Comparison of ENCODE assay signal across 12 cellular contexts in genomic region chr3:97970131-97970530, GRCh38. TPM values are rescaled to one million over a fixed set of nuclear protein-coding genes. Genes with fewer than 3 reads are reported as not detected.
A peak's percentile ranks its signal among the peaks of the same experiment; 100 is the strongest.
DNase-seq lines count a peak whose midpoint lies in the region; ATAC-seq and TF ChIP-seq lines count a peak whose summit lies in the region.
"Had no signal": no experiment of that assay in that cellular context is flagged by ENCODE, and none has a peak within 500 bp of the region (broad histone marks: within the 10 kb centered on the region; RNA-seq: fewer than 3 reads in every experiment).

No MANE protein-coding gene starts in this region.

- H3F3A ChIP-seq in GM23338 (replicated peaks; ENCODE audit: low read depth), result no peaks in the 10 kb centered on the region

- H3K36me3 ChIP-seq in CD8-positive, alpha-beta T cell (ENCODE audit: insufficient read depth, low read length), result peaks cover 6% of the 10 kb centered on the region
- H3K36me3 ChIP-seq in GM23338 (ENCODE audit: insufficient read depth) (no peaks in the 10 kb centered on the region), colonic mucosa (no peaks in the 10 kb centered on the region)

- peak overlapping the region; percentile 93 for H3K4me3 Mint-ChIP-seq in CD8-positive, alpha-beta T cell
- H3K4me3 Mint-ChIP-seq in GM23338, result 0 out of 3 replicates have a peak overlapping the region, but pooled peaks have one; percentile 86
- peak overlapping the region; percentile 97 for H3K4me3 Mint-ChIP-seq in activated T-helper 1 cell treated with anti-CD3 and anti-CD28 coated beads, Interleukin-12 subunit alpha, Interleukin-12 subunit beta, Interleukin-2, Interleukin-4 antibody, amounts not matched to agents 30 ng/mL and 10 ng/mL and 1 ng/mL, durations not matched to agents 14 hours and 24 hours and 36 hours
- peak overlapping the region; percentile 84 to 95 (median 92) for H3K4me3 Mint-ChIP-seq in naive thymus-derived CD8-positive, alpha-beta T cell
- H3K4me3 Mint-ChIP-seq: WTC11 had no signal

- no peak overlapping the region for H3K4me2 ChIP-seq in GM23338

- H3K9ac ChIP-seq in colonic mucosa (ENCODE audit: low read depth in 2 of 2, low read length in 2 of 2), result no peak overlapping the region

- peaks cover 69% of the 10 kb centered on the region for H3K4me1 Mint-ChIP-seq in CD8-positive, alpha-beta T cell (ENCODE audit: low read depth)
- peaks cover 29% of the 10 kb centered on the region for H3K4me1 Mint-ChIP-seq in GM23338
- peaks cover 93% of the 10 kb centered on the region for H3K4me1 Mint-ChIP-seq in activated T-helper 1 cell treated with anti-CD3 and anti-CD28 coated beads, Interleukin-12 subunit alpha, Interleukin-12 subunit beta, Interleukin-2, Interleukin-4 antibody, amounts not matched to agents 30 ng/mL and 10 ng/mL and 1 ng/mL, durations not matched to agents 14 hours and 24 hours and 36 hours (ENCODE audit: low read depth)
- H3K4me1 Mint-ChIP-seq in naive thymus-derived CD8-positive, alpha-beta T cell, result peaks cover 30 to 77% (median 72%) of the 10 kb centered on the region in 4 donors

- H2AFZ ChIP-seq in GM23338, result no peak overlapping the region

- H3K79me2 ChIP-seq in GM23338 (replicated peaks; ENCODE audit: insufficient read depth), result peaks cover 4% of the 10 kb centered on the region; the same call in 1 of the 2 replicates

- CTCF ChIA-PET in CD8-positive, alpha-beta T cell (lab: Charles Lee), result interaction anchor here (1.3 kb wide), 1 partner anchor 15 kb away, joined by 3 read pairs; no protein-coding TSS in a partner anchor

- no peaks in the 10 kb centered on the region; the same call in 1 of the 2 replicates for H4K20me1 ChIP-seq in GM23338 (replicated peaks; ENCODE audit: insufficient read depth)

- peaks cover 31% of the 10 kb centered on the region for H3K4me1 ChIP-seq in CD8-positive, alpha-beta T cell (ENCODE audit: insufficient read depth, low read length)
- no peaks in the 10 kb centered on the region; the same call in 1 of the 2 replicates for H3K4me1 ChIP-seq in GM23338 (ENCODE audit: insufficient read depth)
- H3K4me1 ChIP-seq in colonic mucosa, result peaks cover 4% of the 10 kb centered on the region

- H3K27me3 Mint-ChIP-seq in CD8-positive, alpha-beta T cell (ENCODE audit: low read depth), result no peaks in the 10 kb centered on the region
- H3K27me3 Mint-ChIP-seq in GM23338 (ENCODE audit: insufficient read depth, low read depth, poor library complexity), result peaks cover 16% of the 10 kb centered on the region
- no peaks in the 10 kb centered on the region for H3K27me3 Mint-ChIP-seq in activated T-helper 1 cell treated with anti-CD3 and anti-CD28 coated beads, Interleukin-12 subunit alpha, Interleukin-12 subunit beta, Interleukin-2, Interleukin-4 antibody, amounts not matched to agents 30 ng/mL and 10 ng/mL and 1 ng/mL, durations not matched to agents 14 hours and 24 hours and 36 hours (ENCODE audit: insufficient read depth)
- H3K27me3 Mint-ChIP-seq in naive thymus-derived CD8-positive, alpha-beta T cell, result no peaks in the 10 kb centered on the region

- peaks cover 25% of the 10 kb centered on the region for H3K36me3 Mint-ChIP-seq in CD8-positive, alpha-beta T cell
- 0 out of 3 replicates have a peak, but pooled peaks cover 3% of the 10 kb centered on the region for H3K36me3 Mint-ChIP-seq in GM23338 (ENCODE audit: low read depth)
- peaks cover 44% of the 10 kb centered on the region for H3K36me3 Mint-ChIP-seq in activated T-helper 1 cell treated with anti-CD3 and anti-CD28 coated beads, Interleukin-12 subunit alpha, Interleukin-12 subunit beta, Interleukin-2, Interleukin-4 antibody, amounts not matched to agents 30 ng/mL and 10 ng/mL and 1 ng/mL, durations not matched to agents 14 hours and 24 hours and 36 hours (ENCODE audit: low read depth)
- peaks cover 0 to 25% (median 6%) of the 10 kb centered on the region in 3 donors for H3K36me3 Mint-ChIP-seq in naive thymus-derived CD8-positive, alpha-beta T cell
- H3K36me3 Mint-ChIP-seq: WTC11 had no signal

- H3K27me3 ChIP-seq in CD8-positive, alpha-beta T cell (ENCODE audit: insufficient read depth, low read length), result no peaks in the 10 kb centered on the region
- peaks cover 14% of the 10 kb centered on the region for H3K27me3 ChIP-seq in GM23338 (ENCODE audit: insufficient read depth)
- no peaks in the 10 kb centered on the region for H3K27me3 ChIP-seq in colonic mucosa

- H3K9me2 ChIP-seq in GM23338 (ENCODE audit: insufficient read depth), result 0 out of 2 replicates have a peak, but pooled peaks cover 3% of the 10 kb centered on the region

- peak overlapping the region; percentile 42 for H3K27ac Mint-ChIP-seq in CD8-positive, alpha-beta T cell
- no peak overlapping the region for H3K27ac Mint-ChIP-seq in GM23338
- peak overlapping the region; percentile 99 for H3K27ac Mint-ChIP-seq in activated T-helper 1 cell treated with anti-CD3 and anti-CD28 coated beads, Interleukin-12 subunit alpha, Interleukin-12 subunit beta, Interleukin-2, Interleukin-4 antibody, amounts not matched to agents 30 ng/mL and 10 ng/mL and 1 ng/mL, durations not matched to agents 14 hours and 24 hours and 36 hours
- H3K27ac Mint-ChIP-seq in naive thymus-derived CD8-positive, alpha-beta T cell, result peak overlapping the region in 7 of 10 donors; percentile 8 to 85 (median 32)
- H3K27ac Mint-ChIP-seq: WTC11 had no signal

- no peak for TF ChIP-seq CTCF in CD8-positive, alpha-beta T cell (IDR thresholded peaks at IDR 0.05)
- TF ChIP-seq CTCF in GM23338 (conservative IDR thresholded peaks at IDR 0.05; ENCODE audit: low read depth in 2 of 2) (no peak), colonic mucosa (IDR thresholded peaks at IDR 0.05) (no peak)

- H3K4me3 ChIP-seq in CD8-positive, alpha-beta T cell (ENCODE audit: low read depth, low read length), result no peak overlapping the region
- H3K4me3 ChIP-seq in GM23338 (no peak overlapping the region), colonic mucosa (no peak overlapping the region)
- H3K4me3 ChIP-seq: skin epidermis had no signal

- no peak overlapping the region for H3K27ac ChIP-seq in CD8-positive, alpha-beta T cell (ENCODE audit: low read depth, low read length)
- H3K27ac ChIP-seq in GM23338 (ENCODE audit: low read depth) (no peak overlapping the region), colonic mucosa (no peak overlapping the region)

- POLR2A ChIA-PET in CD8-positive, alpha-beta T cell (lab: Charles Lee), result no interaction called here
- POLR2A ChIA-PET in naive thymus-derived CD8-positive, alpha-beta T cell (lab: Charles Lee), result no interaction called here

- ATAC-seq in CD8-positive, alpha-beta T cell, result no peak
- ATAC-seq in GM23338 (no peak), HG03565 (IDR thresholded peaks at IDR 0.05; ENCODE audit: unreplicated experiment) (no peak), GM21381 (IDR thresholded peaks at IDR 0.05; ENCODE audit: unreplicated experiment) (no peak)
- ATAC-seq in naive thymus-derived CD8-positive, alpha-beta T cell, result no peak
- ATAC-seq: WTC11 had no signal

- intact Hi-C loops in CD8-positive, alpha-beta T cell (cut with DNase I, micrococcal nuclease), result loop anchor here (2.0 to 10.0 kb wide), 7 partner anchors 147 to 1847 kb away; partner anchors contain the start of genes DCBLD2 (in 2 of the 2), CLDND1 (in 1 of the 2), CMSS1 (in 1 of the 2) and CPOX (in 1 of the 2)
- intact Hi-C loops in activated T-helper 1 cell treated with anti-CD3 and anti-CD28 coated beads, Interleukin-12 subunit alpha, Interleukin-12 subunit beta, Interleukin-2, Interleukin-4 antibody, amounts not matched to agents 30 ng/mL and 10 ng/mL and 1 ng/mL, durations not matched to agents 14 hours and 24 hours and 36 hours (cut with micrococcal nuclease), result loop anchor here (2.0 to 5.0 kb wide), 2 partner anchors 37 to 69 kb away; no protein-coding TSS in a partner anchor
- intact Hi-C loops in colonic mucosa (cut with DNase I), result loop anchor here (10.0 kb wide), 1 partner anchor 145 kb away; the partner anchor contains the start of gene CRYBG3

- H3K9me3 ChIP-seq in CD8-positive, alpha-beta T cell (ENCODE audit: low read length), result no peaks in the 10 kb centered on the region
- H3K9me3 ChIP-seq in colonic mucosa, result no peaks in the 10 kb centered on the region

- no peaks in the 10 kb centered on the region for H3K9me3 Mint-ChIP-seq in CD8-positive, alpha-beta T cell
- H3K9me3 Mint-ChIP-seq in GM23338, result no peaks in the 10 kb centered on the region
- H3K9me3 Mint-ChIP-seq in activated T-helper 1 cell treated with anti-CD3 and anti-CD28 coated beads, Interleukin-12 subunit alpha, Interleukin-12 subunit beta, Interleukin-2, Interleukin-4 antibody, amounts not matched to agents 30 ng/mL and 10 ng/mL and 1 ng/mL, durations not matched to agents 14 hours and 24 hours and 36 hours, result peaks cover 4% of the 10 kb centered on the region
- no peaks in the 10 kb centered on the region for H3K9me3 Mint-ChIP-seq in naive thymus-derived CD8-positive, alpha-beta T cell
- H3K9me3 Mint-ChIP-seq: WTC11 had no signal

- DNase-seq in CD8-positive, alpha-beta T cell, result no peak
- DNase-seq in GM23338 (ENCODE audit: low spot score) (no peak), colonic mucosa (no peak), islet precursor cell (no peak)
- DNase-seq in activated T-helper 1 cell treated with anti-CD3 and anti-CD28 coated beads, Interleukin-12 subunit alpha, Interleukin-12 subunit beta, Interleukin-2, Interleukin-4 antibody, amounts not matched to agents 30 ng/mL and 10 ng/mL and 1 ng/mL, durations not matched to agents 14 hours and 24 hours and 36 hours (ENCODE audit: low spot score), result no peak
- no peak for DNase-seq in naive thymus-derived CD8-positive, alpha-beta T cell
- DNase-seq: effector CD8-positive, alpha-beta T cell; EL had no signal

TF ChIP-seq in GM23338, 12 proteins besides CTCF, POLR2A, EP300 and RAD21:
- no peak for TF ChIP-seq JUNB (IDR thresholded peaks at IDR 0.05; ENCODE audit: unreplicated experiment)

RNA-seq across cellular contexts. Expression of gene RIOX2, which starts 2.1 kb away (rescaled TPM):
- 10 to 100 TPM; 12.1 to 12.2 TPM for total RNA-seq in CD8-positive, alpha-beta T cell
- 9.0 and 11.0 TPM in 2 replicates for total RNA-seq in GM23338 (2014; rRNA removed; shearing (Covaris generic))
- 9.5 and 10.7 TPM in 2 replicates for polyA plus RNA-seq in GM23338 (2016; fragmentation: Nextera tagmentation; extraction: Ambion mirVana)
- 85.4 and 90.9 TPM in 2 replicates for total RNA-seq in activated T-helper 1 cell treated with anti-CD3 and anti-CD28 coated beads, Interleukin-12 subunit alpha, Interleukin-12 subunit beta, Interleukin-2, Interleukin-4 antibody, amounts not matched to agents 30 ng/mL and 10 ng/mL and 1 ng/mL, durations not matched to agents 14 hours and 24 hours and 36 hours
- 10 to 100 TPM; 34.1 to 36.5 TPM for total RNA-seq in naive thymus-derived CD8-positive, alpha-beta T cell
- 10 to 100 TPM; 26.9 to 32.4 (median 29.0) TPM for polyA plus RNA-seq in naive thymus-derived CD8-positive, alpha-beta T cell
- 10 to 100 TPM; 17.6 to 21.9 TPM for total RNA-seq in colonic mucosa
